ENCODE assay signal across 8 cellular contexts in the genomic region with DNA sequence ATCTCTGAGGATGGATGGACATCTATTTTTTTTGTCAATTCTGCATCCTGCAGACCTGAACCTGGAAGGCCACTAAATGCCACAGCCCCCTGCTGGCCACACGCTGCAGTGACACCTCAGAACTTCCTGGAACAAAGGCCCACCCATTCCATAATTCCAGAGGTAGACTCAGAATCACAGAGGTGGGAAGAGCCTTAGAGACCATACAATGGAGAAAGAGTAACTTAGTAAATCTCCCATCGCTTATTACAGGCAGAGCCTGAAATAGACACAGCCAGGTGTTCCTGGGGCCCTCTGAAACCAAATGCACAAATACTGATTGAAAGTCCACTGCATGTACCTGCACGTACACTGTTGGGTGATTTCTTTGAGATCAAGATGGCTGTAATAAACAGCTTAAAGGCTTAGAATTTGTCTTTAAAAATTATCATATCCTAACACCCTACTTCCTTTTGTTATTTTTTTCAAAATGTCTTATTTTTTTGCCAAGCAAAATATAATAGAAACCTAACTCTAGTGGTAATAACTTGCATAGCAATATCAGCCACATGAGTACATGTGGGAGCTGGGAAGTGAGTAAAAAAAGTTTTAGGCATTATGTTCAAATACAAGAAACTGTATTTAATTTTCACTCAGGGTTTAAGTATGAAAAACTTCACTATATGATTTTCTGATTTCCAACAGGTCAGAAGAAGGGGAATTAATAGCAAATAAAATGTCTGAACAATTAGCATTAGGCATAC.
DNase-seq lines count a peak whose midpoint lies in the region; ATAC-seq, FAIRE-seq and TF ChIP-seq lines count a peak whose summit lies in the region.

No MANE protein-coding gene starts in this region.

- no peak for TF ChIP-seq POLR2A in K562 (conservative IDR thresholded peaks at IDR 0.05)

- no peaks in the 10 kb centered on the region for H3F3A ChIP-seq in SU-DHL-6 (ENCODE audit: insufficient read depth)

- H3K4me3 ChIP-seq in SU-DHL-6 (ENCODE audit: insufficient read depth, low read length, poor library complexity, severe bottlenecking) (no peak overlapping the region), K562 (no peak overlapping the region), kidney epithelial cell (ENCODE audit: low read depth, low read length) (no peak overlapping the region)

- H3K9me2 ChIP-seq in SU-DHL-6 (replicated peaks; ENCODE audit: insufficient read depth, low read length): no peaks in the 10 kb centered on the region

- WGBS in K562 (ENCODE audit: insufficient coverage, low coverage, missing lambda C conversion rate): 0% methylated on average over 3 of the region's 3 CpGs

- POLR2A ChIA-PET in K562 (lab: Yijun Ruan, JAX): no interaction called here

- no peak for TF ChIP-seq EP300 in K562 (IDR thresholded peaks at IDR 0.05; ENCODE audit: low read length)

- no TSS peak for BruUV-seq in K562 (replicated peaks; lab: Mats Ljungman, UMichigan)

- H3K9ac ChIP-seq in SU-DHL-6 (ENCODE audit: low read length) (no peak overlapping the region), K562 (ENCODE audit: insufficient read depth in 1 of 2, low read depth in 2 of 2, low read length in 2 of 2) (no peak overlapping the region)

- TF ChIP-seq RAD21 in K562 (CRISPR knock-in tag; conservative IDR thresholded peaks at IDR 0.05 in 1 of 2, IDR thresholded peaks at IDR 0.05 in 1 of 2): peak; percentile 34 to 52; a peak in 3 of 4 replicates

- H3K79me2 ChIP-seq in SU-DHL-6 (ENCODE audit: insufficient read depth, low read length): no peaks in the 10 kb centered on the region
- H3K79me2 ChIP-seq in K562 (ENCODE audit: control insufficient read depth, insufficient read depth, low read length): no peaks in the 10 kb centered on the region

- H3K36me3 ChIP-seq in SU-DHL-6 (ENCODE audit: low read length) (no peaks in the 10 kb centered on the region), K562 (ENCODE audit: control insufficient read depth, insufficient read depth, low read length) (no peaks in the 10 kb centered on the region), kidney epithelial cell (ENCODE audit: control insufficient read depth, insufficient read depth, low read length) (no peaks in the 10 kb centered on the region)

- no peaks in the 10 kb centered on the region for H4K20me1 ChIP-seq in SU-DHL-6 (ENCODE audit: low read depth, low read length)
- H4K20me1 ChIP-seq in K562 (replicated peaks; ENCODE audit: control insufficient read depth, insufficient read depth, low read length): no peaks in the 10 kb centered on the region

- CTCF ChIA-PET in K562 (lab: Yijun Ruan, JAX; ENCODE audit: low intra/inter-chr PET ratio): no interaction called here

- in situ Hi-C loops in K562 (cut with MboI): no loop called here

- peak; percentile 69 for FAIRE-seq in K562 (lab: Jason Lieb, UNC)

- H3K9me3 ChIP-seq in SU-DHL-6 (ENCODE audit: insufficient read depth, low read length): no peaks in the 10 kb centered on the region
- no peaks in the 10 kb centered on the region for H3K9me3 ChIP-seq in K562 (replicated peaks; ENCODE audit: control insufficient read depth, insufficient read depth, low read depth, low read length)

- TF ChIP-seq CTCF in SU-DHL-6 (IDR thresholded peaks at IDR 0.05; ENCODE audit: insufficient read depth, low read length, poor library complexity, severe bottlenecking) (peak; percentile 88), K562 (IDR thresholded peaks at IDR 0.05 in 2 of 3, conservative IDR thresholded peaks at IDR 0.05 in 1 of 3; ENCODE audit: insufficient read depth in 2 of 3, low read depth in 1 of 3, low read length in 3 of 3) (peak; percentile 56 to 67 (median 56)), kidney epithelial cell (IDR thresholded peaks at IDR 0.05; ENCODE audit: insufficient read depth, low read length, poor library complexity, severe bottlenecking) (peak; percentile 83)

- no peaks in the 10 kb centered on the region for H3K4me1 ChIP-seq in K562 (replicated peaks in 1 of 2; ENCODE audit: control insufficient read depth in 2 of 2, insufficient read depth in 2 of 2, low read length in 2 of 2)

- H3K9me1 ChIP-seq in K562 (ENCODE audit: control insufficient read depth, insufficient read depth, low read length): no peaks in the 10 kb centered on the region

- H2AFZ ChIP-seq in SU-DHL-6 (ENCODE audit: low read depth, low read length, severe bottlenecking): no peak overlapping the region
- H2AFZ ChIP-seq in K562 (ENCODE audit: low read depth, low read length): no peak overlapping the region

- intact Hi-C loops in K562 (cut with micrococcal nuclease): loop anchor here (10.0 kb wide), 1 partner anchor 345 kb away; no protein-coding TSS in a partner anchor

- ATAC-seq in GM21423 (IDR thresholded peaks at IDR 0.05; ENCODE audit: unreplicated experiment): peak; percentile 72
- peak; percentile 85 for ATAC-seq in K562

- no peak overlapping the region for H3K4me2 ChIP-seq in SU-DHL-6 (ENCODE audit: low read depth, low read length, poor library complexity, severe bottlenecking)
- H3K4me2 ChIP-seq in K562 (ENCODE audit: insufficient read depth, low read length): no peak overlapping the region

- H3K27me3 ChIP-seq in SU-DHL-6 (ENCODE audit: low read length) (no peaks in the 10 kb centered on the region), K562 (ENCODE audit: control insufficient read depth in 2 of 2, insufficient read depth in 2 of 2, low read length in 2 of 2) (no peaks in the 10 kb centered on the region), kidney epithelial cell (ENCODE audit: control insufficient read depth, insufficient read depth, low read length) (no peaks in the 10 kb centered on the region)

- DNase-seq in GM03348 (ENCODE audit: low spot score): peak; percentile 59
- DNase-seq in HPDE6-E6E7 (ENCODE audit: extremely low spot score): peak; percentile 7
- DNase-seq in K562 (ENCODE audit: extremely low read depth in 1 of 4, low spot score in 3 of 4): peak; percentile 42 to 72 (median 60)
- DNase-seq in kidney epithelial cell (ENCODE audit: low read depth): no peak
- peak; percentile 12 to 20 for DNase-seq in stimulated activated CD8-positive, alpha-beta memory T cell treated with anti-CD3 and anti-CD28 coated beads, Interleukin-2, amount 100 ng/mL, for 48 hours (ENCODE audit: low read depth in 2 of 2)
- DNase-seq in NCI-H2107 treated with DMSO at 0.1 percent for 48 hours (lab: John Stamatoyannopoulos, UW; ENCODE audit: unreplicated experiment): no peak

- H3K27ac ChIP-seq in SU-DHL-6 (ENCODE audit: low read depth, low read length) (no peak overlapping the region), K562 (ENCODE audit: extremely low read depth, low read depth, low read length) (no peak overlapping the region)

TF ChIP-seq in K562, 482 proteins besides CTCF, POLR2A, EP300 and RAD21:
- TF ChIP-seq CREM (IDR thresholded peaks at IDR 0.05; ENCODE audit: low read depth): 0 out of 2 replicates have a peak, but pooled peaks have one; percentile 21
- TF ChIP-seq, protein P1, sequence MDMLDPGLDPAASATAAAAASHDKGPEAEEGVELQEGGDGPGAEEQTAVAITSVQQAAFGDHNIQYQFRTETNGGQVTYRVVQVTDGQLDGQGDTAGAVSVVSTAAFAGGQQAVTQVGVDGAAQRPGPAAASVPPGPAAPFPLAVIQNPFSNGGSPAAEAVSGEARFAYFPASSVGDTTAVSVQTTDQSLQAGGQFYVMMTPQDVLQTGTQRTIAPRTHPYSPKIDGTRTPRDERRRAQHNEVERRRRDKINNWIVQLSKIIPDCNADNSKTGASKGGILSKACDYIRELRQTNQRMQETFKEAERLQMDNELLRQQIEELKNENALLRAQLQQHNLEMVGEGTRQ (CRISPR knock-in tag; IDR thresholded peaks at IDR 0.05): no peak

Comparison
In these comparisons a context has a peak if more than half of its experiments do, and no peak if none do; other contexts are left out.
1. DNase-seq: peak in GM03348 (single experiment), HPDE6-E6E7 (single experiment), K562 (4 of 4) and stimulated activated CD8-positive, alpha-beta memory T cell treated with anti-CD3 and anti-CD28 coated beads, Interleukin-2, amount 100 ng/mL, for 48 hours (2 of 2); none in kidney epithelial cell (single experiment) and NCI-H2107 treated with DMSO at 0.1 percent for 48 hours (single experiment).
2. Peak in every context shown above with its lines, with median percentiles within 50 percentile points of each other: CTCF ChIP-seq.